In genomic region chr1:145974721-145975120, GRCh38 we compare ENCODE assay signal across 21 cellular contexts. TPM values are rescaled to one million over a fixed set of nuclear protein-coding genes. Genes with fewer than 3 reads are reported as not detected.
DNase-seq lines count a peak whose midpoint lies in the region; ATAC-seq and TF ChIP-seq lines count a peak whose summit lies in the region.
"Had no signal": no experiment of that assay in that cellular context is flagged by ENCODE, and none has a peak within 500 bp of the region (broad histone marks: within the 10 kb centered on the region; RNA-seq: fewer than 3 reads in every experiment).

No MANE protein-coding gene starts in this region.

- H3K9me3 ChIP-seq in CD4-positive, CD25-positive, alpha-beta regulatory T cell (ENCODE audit: control insufficient read depth in 2 of 2, low read length in 2 of 2): no peaks in the 10 kb centered on the region
- H3K9me3 ChIP-seq in SJCRH30 (replicated peaks): no peaks in the 10 kb centered on the region
- H3K9me3 ChIP-seq in heart left ventricle: no peaks in the 10 kb centered on the region
- H3K9me3 ChIP-seq: BLaER1 had no signal

- TF ChIP-seq POLR2A in heart left ventricle (IDR thresholded peaks at IDR 0.05): no peak

- intact Hi-C loops in natural killer cell (cut with micrococcal nuclease) (loop anchor here (5.0 kb wide), 2 partner anchors 47 to 127 kb away; partner anchors contain the start of genes NUDT17 and RBM8A), heart left ventricle (cut with DNase I) (loop anchor here in 2 of 10 donors (2.0 to 5.0 kb wide), 2 partner anchors 40 to 117 kb away; partner anchors contain the start of gene PIAS3 (in 1 of the 2))

- peaks cover 28% of the 10 kb centered on the region for H3K4me1 ChIP-seq in CD4-positive, CD25-positive, alpha-beta regulatory T cell (ENCODE audit: control insufficient read depth, insufficient read depth, low read length, poor library complexity, severe bottlenecking)
- H3K4me1 ChIP-seq in SJCRH30: peaks cover 32% of the 10 kb centered on the region
- peaks cover 9 to 26% (median 22%) of the 10 kb centered on the region in 12 donors for H3K4me1 ChIP-seq in heart left ventricle

- no peaks in the 10 kb centered on the region for H3K27me3 ChIP-seq in CD4-positive, CD25-positive, alpha-beta regulatory T cell (ENCODE audit: control insufficient read depth, insufficient read depth, low read length)
- H3K27me3 ChIP-seq in SJCRH30: no peaks in the 10 kb centered on the region
- no peaks in the 10 kb centered on the region for H3K27me3 ChIP-seq in heart left ventricle
- H3K27me3 ChIP-seq: BLaER1 had no signal

- H3K36me3 Mint-ChIP-seq in CD4-positive, CD25-positive, alpha-beta regulatory T cell: peaks cover 11% of the 10 kb centered on the region
- H3K36me3 Mint-ChIP-seq in natural killer cell: no peaks in the 10 kb centered on the region

- TF ChIP-seq CTCF in coronary artery (IDR thresholded peaks at IDR 0.05) (no peak), natural killer cell (IDR thresholded peaks at IDR 0.05) (no peak), heart left ventricle (IDR thresholded peaks at IDR 0.05) (no peak)

- H3K4me3 Mint-ChIP-seq in CD4-positive, CD25-positive, alpha-beta regulatory T cell: peak overlapping the region in 1 of 4 donors; percentile 18
- no peak overlapping the region for H3K4me3 Mint-ChIP-seq in natural killer cell
- H3K4me3 Mint-ChIP-seq: H9 had no signal

- no peaks in the 10 kb centered on the region for H3K9me3 Mint-ChIP-seq in CD4-positive, CD25-positive, alpha-beta regulatory T cell
- no peaks in the 10 kb centered on the region for H3K9me3 Mint-ChIP-seq in natural killer cell
- H3K9me3 Mint-ChIP-seq: CD8-positive, alpha-beta memory T cell; H9 had no signal

- DNase-seq in CD4-positive, CD25-positive, alpha-beta regulatory T cell: no peak
- no peak for DNase-seq in SJCRH30
- peak; percentile 41 for DNase-seq in coronary artery (ENCODE audit: low spot score)
- no peak for DNase-seq in natural killer cell
- DNase-seq in iPS-NIHi11 (ENCODE audit: low spot score): no peak
- DNase-seq in mucosa of gallbladder (ENCODE audit: low spot score): no peak
- no peak for DNase-seq in heart left ventricle
- no peak for DNase-seq in DMS114 treated with DMSO at 0.1 percent for 48 hours (lab: John Stamatoyannopoulos, UW; ENCODE audit: unreplicated experiment)
- DNase-seq: CD8-positive, alpha-beta memory T cell; DMS79; H9; KG1; MV-4-11; NCI-H187 treated with DMSO at 0.1 percent for 48 hours; NCI-H2227 treated with DMSO at 0.1 percent for 48 hours; NCI-H510A treated with DMSO at 0.1 percent for 48 hours; NCI-H82; OCI-M1; SHP77 had no signal

- H3K4me3 ChIP-seq in CD4-positive, CD25-positive, alpha-beta regulatory T cell (ENCODE audit: low read depth, low read length): no peak overlapping the region
- H3K4me3 ChIP-seq in SJCRH30 (no peak overlapping the region), coronary artery (no peak overlapping the region), heart left ventricle (no peak overlapping the region)
- H3K4me3 ChIP-seq: BLaER1 had no signal

- WGBS in heart left ventricle, 4 donors: 74 to 86% (median 81%) methylated on average over 7 of the region's 7 CpGs

- peaks cover 12 to 27% (median 21%) of the 10 kb centered on the region in 4 donors for H3K4me1 Mint-ChIP-seq in CD4-positive, CD25-positive, alpha-beta regulatory T cell
- H3K4me1 Mint-ChIP-seq in natural killer cell: peaks cover 4 to 23% of the 10 kb centered on the region in 2 donors

- H3K27ac Mint-ChIP-seq in CD4-positive, CD25-positive, alpha-beta regulatory T cell: peak overlapping the region in 2 of 3 donors; percentile 8 to 34
- peak overlapping the region; percentile 45 to 54 for H3K27ac Mint-ChIP-seq in natural killer cell
- H3K27ac Mint-ChIP-seq: H9 had no signal

- no peak overlapping the region for H3K27ac ChIP-seq in CD4-positive, CD25-positive, alpha-beta regulatory T cell (ENCODE audit: insufficient read depth, low read length, poor library complexity, severe bottlenecking)
- H3K27ac ChIP-seq in SJCRH30 (peak overlapping the region; percentile 62), coronary artery (no peak overlapping the region), heart left ventricle (no peak overlapping the region)
- H3K27ac ChIP-seq: BLaER1 had no signal

- H3K36me3 ChIP-seq in CD4-positive, CD25-positive, alpha-beta regulatory T cell (ENCODE audit: control insufficient read depth, insufficient read depth, low read length): no peaks in the 10 kb centered on the region
- H3K36me3 ChIP-seq in SJCRH30 (no peaks in the 10 kb centered on the region), heart left ventricle (peaks cover 0 to 7% (median 0%) of the 10 kb centered on the region in 9 donors)
- H3K36me3 ChIP-seq: BLaER1 had no signal

- no peak for ATAC-seq in CD4-positive, CD25-positive, alpha-beta regulatory T cell (ENCODE audit: low read depth in 2 of 2)
- no peak for ATAC-seq in natural killer cell
- no peak for ATAC-seq in heart left ventricle

- no peaks in the 10 kb centered on the region for H3K27me3 Mint-ChIP-seq in CD4-positive, CD25-positive, alpha-beta regulatory T cell
- no peaks in the 10 kb centered on the region for H3K27me3 Mint-ChIP-seq in natural killer cell (ENCODE audit: low read depth in 2 of 2)
- H3K27me3 Mint-ChIP-seq: CD8-positive, alpha-beta memory T cell had no signal

RNA-seq across cellular contexts. Expression of gene POLR3GL, which starts 10.2 kb away (rescaled TPM):
- 30.8 TPM for total RNA-seq in CD4-positive, CD25-positive, alpha-beta regulatory T cell
- 100 to 1,000 TPM; 103 to 129 (median 109) TPM for polyA plus RNA-seq in CD4-positive, CD25-positive, alpha-beta regulatory T cell
- total RNA-seq in SJCRH30 (2014; rRNA removed; shearing (Covaris generic)): 16.7 and 18.4 TPM in 2 replicates
- total RNA-seq in natural killer cell (10 to 100 TPM; 34.9 to 37.5 (median 37.4) TPM), mucosa of gallbladder (28.3 TPM), heart left ventricle (10 to 100 TPM; 30.2 to 45.7 (median 36.0) TPM)
- 10 to 100 TPM; 45.8 to 69.4 TPM for polyA plus RNA-seq in heart left ventricle

RNA-seq across cellular contexts. Expression of gene ANKRD34A, which starts 10.3 kb away (rescaled TPM):
- total RNA-seq in CD4-positive, CD25-positive, alpha-beta regulatory T cell: 1.6 TPM
- polyA plus RNA-seq in CD4-positive, CD25-positive, alpha-beta regulatory T cell: under 1 TPM; 0.07 to 0.45 (median 0.31) TPM
- 0.69 and 0.84 TPM in 2 replicates for total RNA-seq in SJCRH30 (2014; rRNA removed; shearing (Covaris generic))
- total RNA-seq in natural killer cell: 1 to 10 TPM; 1.4 to 1.9 (median 1.4) TPM
- 3.4 TPM for total RNA-seq in mucosa of gallbladder
- total RNA-seq in heart left ventricle: 1 to 10 TPM; 1.0 to 3.5 (median 1.7) TPM
- polyA plus RNA-seq in heart left ventricle: 1 to 10 TPM in 1 of 2 donors, under 1 TPM in 1; 0.65 to 1.9 TPM

RNA-seq across cellular contexts. Expression of gene LIX1L, which starts 16.9 kb away (rescaled TPM):
- 36.2 TPM for total RNA-seq in CD4-positive, CD25-positive, alpha-beta regulatory T cell
- polyA plus RNA-seq in CD4-positive, CD25-positive, alpha-beta regulatory T cell: 10 to 100 TPM; 21.7 to 26.9 (median 25.9) TPM
- 33.4 and 35.6 TPM in 2 replicates for total RNA-seq in SJCRH30 (2014; rRNA removed; shearing (Covaris generic))
- total RNA-seq in natural killer cell (10 to 100 TPM; 33.4 to 41.3 (median 38.2) TPM), mucosa of gallbladder (42.9 TPM), heart left ventricle (10 to 100 TPM; 21.7 to 31.5 (median 26.4) TPM)
- polyA plus RNA-seq in heart left ventricle: 10 to 100 TPM in 1 of 2 donors, 1 to 10 TPM in 1; 7.0 to 13.4 TPM

RNA-seq across cellular contexts. Expression of gene TXNIP, which starts 21.7 kb away (rescaled TPM):
- total RNA-seq in CD4-positive, CD25-positive, alpha-beta regulatory T cell: 1,496 TPM
- polyA plus RNA-seq in CD4-positive, CD25-positive, alpha-beta regulatory T cell: 1,000 to 10,000 TPM; 2,637 to 4,955 (median 3,590) TPM
- 161 and 177 TPM in 2 replicates for total RNA-seq in SJCRH30 (2014; rRNA removed; shearing (Covaris generic))
- total RNA-seq in natural killer cell (1,000 to 10,000 TPM in 2 of 3 donors, 100 to 1,000 TPM in 1; 984 to 1,724 (median 1,422) TPM), mucosa of gallbladder (446 TPM), heart left ventricle (1,000 to 10,000 TPM in 4 of 9 donors, 100 to 1,000 TPM in 5; 489 to 1,925 (median 1,000) TPM)
- polyA plus RNA-seq in heart left ventricle: 100 to 1,000 TPM; 222 to 597 TPM

RNA-seq across cellular contexts. Expression of gene HJV, which starts 46.8 kb away (rescaled TPM):
- total RNA-seq in CD4-positive, CD25-positive, alpha-beta regulatory T cell: not detected
- polyA plus RNA-seq in CD4-positive, CD25-positive, alpha-beta regulatory T cell: not detected
- 0.10 TPM in 2 replicates for total RNA-seq in SJCRH30 (2014; rRNA removed; shearing (Covaris generic))
- total RNA-seq in natural killer cell (not detected), mucosa of gallbladder (0.40 TPM), heart left ventricle (100 to 1,000 TPM in 3 of 9 donors, 10 to 100 TPM in 6; 21.8 to 125 (median 79.5) TPM)
- polyA plus RNA-seq in heart left ventricle: 10 to 100 TPM in 1 of 2 donors, under 1 TPM in 1; 0.62 to 37.7 TPM
- total RNA-seq: CD8-positive, alpha-beta memory T cell; H9; HT-29 had no signal
- polyA plus RNA-seq: CD8-positive, alpha-beta memory T cell had no signal
